In genomic region chr10:3941676-3942075, GRCh38 we compare ENCODE assay signal across 3 cellular contexts.
TF ChIP-seq lines count a peak whose summit lies in the region.

No MANE protein-coding gene starts in this region.

TF ChIP-seq in SK-N-SH, 30 proteins besides CTCF, POLR2A, EP300 and RAD21 (continued from another document):
- no peak for TF ChIP-seq POLR2AphosphoS5 (IDR thresholded peaks at IDR 0.05; ENCODE audit: low read depth, low read length)
- no peak for TF ChIP-seq SMC3 (IDR thresholded peaks at IDR 0.05; ENCODE audit: low read depth, low read length)

TF ChIP-seq in SK-N-SH treated with all-trans-retinoic acid at 6 μM for 48 hours, 23 proteins besides CTCF, POLR2A, EP300 and RAD21:
- TF ChIP-seq CSRNP3 (CRISPR knock-in tag; IDR thresholded peaks at IDR 0.05) (no peak), SNAI2 (CRISPR knock-in tag; IDR thresholded peaks at IDR 0.05) (no peak), ARNTL (CRISPR knock-in tag; IDR thresholded peaks at IDR 0.05; ENCODE audit: borderline replicate concordance, low read depth) (no peak), ZC3H10 (CRISPR knock-in tag; IDR thresholded peaks at IDR 0.05) (no peak), TOX (CRISPR knock-in tag; IDR thresholded peaks at IDR 0.05; ENCODE audit: borderline replicate concordance) (no peak)
- TF ChIP-seq, protein P1, sequence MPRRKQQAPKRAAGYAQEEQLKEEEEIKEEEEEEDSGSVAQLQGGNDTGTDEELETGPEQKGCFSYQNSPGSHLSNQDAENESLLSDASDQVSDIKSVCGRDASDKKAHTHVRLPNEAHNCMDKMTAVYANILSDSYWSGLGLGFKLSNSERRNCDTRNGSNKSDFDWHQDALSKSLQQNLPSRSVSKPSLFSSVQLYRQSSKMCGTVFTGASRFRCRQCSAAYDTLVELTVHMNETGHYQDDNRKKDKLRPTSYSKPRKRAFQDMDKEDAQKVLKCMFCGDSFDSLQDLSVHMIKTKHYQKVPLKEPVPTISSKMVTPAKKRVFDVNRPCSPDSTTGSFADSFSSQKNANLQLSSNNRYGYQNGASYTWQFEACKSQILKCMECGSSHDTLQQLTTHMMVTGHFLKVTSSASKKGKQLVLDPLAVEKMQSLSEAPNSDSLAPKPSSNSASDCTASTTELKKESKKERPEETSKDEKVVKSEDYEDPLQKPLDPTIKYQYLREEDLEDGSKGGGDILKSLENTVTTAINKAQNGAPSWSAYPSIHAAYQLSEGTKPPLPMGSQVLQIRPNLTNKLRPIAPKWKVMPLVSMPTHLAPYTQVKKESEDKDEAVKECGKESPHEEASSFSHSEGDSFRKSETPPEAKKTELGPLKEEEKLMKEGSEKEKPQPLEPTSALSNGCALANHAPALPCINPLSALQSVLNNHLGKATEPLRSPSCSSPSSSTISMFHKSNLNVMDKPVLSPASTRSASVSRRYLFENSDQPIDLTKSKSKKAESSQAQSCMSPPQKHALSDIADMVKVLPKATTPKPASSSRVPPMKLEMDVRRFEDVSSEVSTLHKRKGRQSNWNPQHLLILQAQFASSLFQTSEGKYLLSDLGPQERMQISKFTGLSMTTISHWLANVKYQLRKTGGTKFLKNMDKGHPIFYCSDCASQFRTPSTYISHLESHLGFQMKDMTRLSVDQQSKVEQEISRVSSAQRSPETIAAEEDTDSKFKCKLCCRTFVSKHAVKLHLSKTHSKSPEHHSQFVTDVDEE (CRISPR knock-in tag; IDR thresholded peaks at IDR 0.05): no peak

TF ChIP-seq in WTC11, 78 proteins besides CTCF, POLR2A, EP300 and RAD21:
- TF ChIP-seq ARID4B (CRISPR knock-in tag; IDR thresholded peaks at IDR 0.05; ENCODE audit: borderline replicate concordance): no peak
- TF ChIP-seq, protein P2, sequence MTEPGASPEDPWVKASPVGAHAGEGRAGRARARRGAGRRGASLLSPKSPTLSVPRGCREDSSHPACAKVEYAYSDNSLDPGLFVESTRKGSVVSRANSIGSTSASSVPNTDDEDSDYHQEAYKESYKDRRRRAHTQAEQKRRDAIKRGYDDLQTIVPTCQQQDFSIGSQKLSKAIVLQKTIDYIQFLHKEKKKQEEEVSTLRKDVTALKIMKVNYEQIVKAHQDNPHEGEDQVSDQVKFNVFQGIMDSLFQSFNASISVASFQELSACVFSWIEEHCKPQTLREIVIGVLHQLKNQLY (CRISPR knock-in tag; IDR thresholded peaks at IDR 0.05): no peak
- TF ChIP-seq, protein P3, sequence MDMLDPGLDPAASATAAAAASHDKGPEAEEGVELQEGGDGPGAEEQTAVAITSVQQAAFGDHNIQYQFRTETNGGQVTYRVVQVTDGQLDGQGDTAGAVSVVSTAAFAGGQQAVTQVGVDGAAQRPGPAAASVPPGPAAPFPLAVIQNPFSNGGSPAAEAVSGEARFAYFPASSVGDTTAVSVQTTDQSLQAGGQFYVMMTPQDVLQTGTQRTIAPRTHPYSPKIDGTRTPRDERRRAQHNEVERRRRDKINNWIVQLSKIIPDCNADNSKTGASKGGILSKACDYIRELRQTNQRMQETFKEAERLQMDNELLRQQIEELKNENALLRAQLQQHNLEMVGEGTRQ (CRISPR knock-in tag; IDR thresholded peaks at IDR 0.05): no peak
- TF ChIP-seq AR (CRISPR knock-in tag; IDR thresholded peaks at IDR 0.05): no peak
- TF ChIP-seq GABPB1 (CRISPR knock-in tag; IDR thresholded peaks at IDR 0.05): no peak
- no peak for TF ChIP-seq SMAD4 (CRISPR knock-in tag; IDR thresholded peaks at IDR 0.05)
